ENCODE assay signal across 13 cellular contexts in genomic region chr7:116317907-116318306, GRCh38.
DNase-seq lines count a peak whose midpoint lies in the region; ATAC-seq, FAIRE-seq and TF ChIP-seq lines count a peak whose summit lies in the region.
"Had no signal": no experiment of that assay in that cellular context is flagged by ENCODE, and none has a peak within 500 bp of the region (broad histone marks: within the 10 kb centered on the region; RNA-seq: fewer than 3 reads in every experiment).

No MANE protein-coding gene starts in this region.

- H3K27ac ChIP-seq in VCaP (peak overlapping the region; percentile 52), keratinocyte (ENCODE audit: control insufficient read depth, insufficient read depth, low read length) (peak overlapping the region; percentile 95), suprapubic skin (peak overlapping the region; percentile 82), upper lobe of left lung (peak overlapping the region in 2 of 4 donors; percentile 55 to 67)

- no peaks in the 10 kb centered on the region for H3K9me3 ChIP-seq in keratinocyte (ENCODE audit: control insufficient read depth, low read depth, low read length)
- H3K9me3 ChIP-seq in suprapubic skin = no peaks in the 10 kb centered on the region
- no peaks in the 10 kb centered on the region for H3K9me3 ChIP-seq in upper lobe of left lung

- peak; percentile 54 for DNase-seq in HS-27A (ENCODE audit: low read depth)
- DNase-seq in keratinocyte (ENCODE audit: low read depth, low spot score) = no peak
- DNase-seq in suprapubic skin (ENCODE audit: low spot score in 2 of 2) = no peak
- no peak for DNase-seq in COLO829 (ENCODE audit: low spot score)
- DNase-seq in activated CD4-positive, CD25-positive, alpha-beta regulatory T cell treated with anti-CD3 and anti-CD28 coated beads, Interleukin-2, amount 50 U/mL, for 72 hours = no peak
- no peak for DNase-seq in upper lobe of left lung
- DNase-seq: cortex of kidney, NCI-H1092, NCI-H2171 treated with DMSO at 0.1 percent for 48 hours had no signal

- no peaks in the 10 kb centered on the region for H3K36me3 ChIP-seq in keratinocyte (ENCODE audit: control insufficient read depth in 2 of 2, extremely low read depth in 1 of 2, insufficient read depth in 2 of 2, low read length in 2 of 2)
- H3K36me3 ChIP-seq in suprapubic skin = no peaks in the 10 kb centered on the region
- no peaks in the 10 kb centered on the region for H3K36me3 ChIP-seq in upper lobe of left lung

- TF ChIP-seq EP300 in suprapubic skin (IDR thresholded peaks at IDR 0.05) (no peak), upper lobe of left lung (IDR thresholded peaks at IDR 0.05) (no peak)

- dilution Hi-C loops in keratinocyte (cut with MboI; ENCODE audit: extremely low pct_ligation_motif_present, low sequenced_read_pairs) = no loop called here

- no peaks in the 10 kb centered on the region for H3K79me2 ChIP-seq in keratinocyte (ENCODE audit: control insufficient read depth, insufficient read depth, low read length)

- H3K9ac ChIP-seq in keratinocyte (ENCODE audit: control insufficient read depth, extremely low read depth, insufficient read depth, low read length) = no peak overlapping the region

- no peak for TF ChIP-seq POLR2A in suprapubic skin (IDR thresholded peaks at IDR 0.05)
- no peak for TF ChIP-seq POLR2A in upper lobe of left lung (IDR thresholded peaks at IDR 0.05)

- H3K4me2 ChIP-seq in keratinocyte (ENCODE audit: control insufficient read depth, extremely low read depth, insufficient read depth, low read depth, low read length) = no peak overlapping the region

- H3K27me3 ChIP-seq in keratinocyte (ENCODE audit: control insufficient read depth, extremely low read depth, insufficient read depth, low read length) = no peaks in the 10 kb centered on the region
- H3K27me3 ChIP-seq in suprapubic skin = no peaks in the 10 kb centered on the region
- no peaks in the 10 kb centered on the region for H3K27me3 ChIP-seq in upper lobe of left lung

- 90% methylated on average over 4 of the region's 4 CpGs for WGBS in suprapubic skin
- WGBS in upper lobe of left lung, 2 donors = 85 to 89% methylated on average over 4 of the region's 4 CpGs

- no peaks in the 10 kb centered on the region for H3K9me1 ChIP-seq in keratinocyte (ENCODE audit: control insufficient read depth, extremely low read depth, insufficient read depth, low read length)

- H3K4me1 ChIP-seq in keratinocyte (ENCODE audit: control insufficient read depth, extremely low read depth, insufficient read depth, low read length) (peaks cover 28% of the 10 kb centered on the region), suprapubic skin (peaks cover 26% of the 10 kb centered on the region), upper lobe of left lung (peaks cover 4 to 15% (median 12%) of the 10 kb centered on the region in 4 donors)

- FAIRE-seq in keratinocyte (lab: Jason Lieb, UNC) = no peak
- FAIRE-seq: HepG2, urothelium cell line had no signal

- H3K4me3 ChIP-seq in keratinocyte (ENCODE audit: control insufficient read depth in 2 of 3, extremely low read depth in 1 of 3, insufficient read depth in 2 of 3, low read depth in 1 of 3, low read length in 3 of 3) = no peak overlapping the region
- no peak overlapping the region for H3K4me3 ChIP-seq in suprapubic skin
- no peak overlapping the region for H3K4me3 ChIP-seq in upper lobe of left lung

- H4K20me1 ChIP-seq in keratinocyte (ENCODE audit: control insufficient read depth, extremely low read depth, insufficient read depth, low read length) = no peaks in the 10 kb centered on the region

- ATAC-seq in upper lobe of left lung (ENCODE audit: low FRiP score in 2 of 2) (no peak), HG02970 (IDR thresholded peaks at IDR 0.05; ENCODE audit: low FRiP score, unreplicated experiment) (no peak)

- no peak overlapping the region for H2AFZ ChIP-seq in keratinocyte (ENCODE audit: control insufficient read depth, low read length)

- TF ChIP-seq CTCF in VCaP (conservative IDR thresholded peaks at IDR 0.05) (no peak), keratinocyte (optimal IDR thresholded peaks at IDR 0.05 in 1 of 3, IDR thresholded peaks at IDR 0.05 in 1 of 3, conservative IDR thresholded peaks at IDR 0.05 in 1 of 3; ENCODE audit: extremely low read depth in 1 of 3, insufficient read depth in 2 of 3, low read length in 3 of 3) (no peak), suprapubic skin (IDR thresholded peaks at IDR 0.05) (no peak), upper lobe of left lung (IDR thresholded peaks at IDR 0.05) (no peak)
